ENCODE assay signal across 8 cellular contexts in the genomic region with DNA sequence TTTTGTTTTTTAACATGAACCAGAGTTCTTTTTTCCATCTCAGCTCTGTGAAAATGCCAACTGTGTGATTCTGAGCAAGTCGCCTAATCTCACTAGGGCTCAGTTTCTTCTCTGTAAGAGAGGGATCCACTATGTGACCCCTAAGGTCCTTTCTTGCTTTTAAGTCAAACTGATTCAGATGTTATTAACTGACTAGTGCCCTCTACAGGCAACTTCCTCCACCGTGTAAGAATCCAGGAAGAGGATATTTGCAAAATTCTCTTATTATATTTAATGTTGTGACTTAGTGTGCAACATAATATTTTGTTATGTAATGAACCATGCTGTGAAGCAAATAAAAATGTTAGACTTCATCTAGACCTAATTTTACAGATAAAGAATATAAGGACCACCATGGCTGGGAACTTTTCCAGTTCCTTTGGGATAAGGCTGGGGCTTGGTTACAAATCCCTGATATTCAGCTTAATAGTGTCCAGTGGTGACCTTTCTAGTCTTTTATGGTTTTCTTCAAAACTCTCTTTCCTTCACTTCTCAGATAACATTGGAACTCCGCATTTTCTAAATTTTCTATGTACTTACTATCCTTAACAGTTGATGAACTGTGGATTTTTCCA.
DNase-seq lines count a peak whose midpoint lies in the region; ATAC-seq and TF ChIP-seq lines count a peak whose summit lies in the region.

No MANE protein-coding gene starts in this region.

- no peak overlapping the region for H3K4me3 ChIP-seq in CD8-positive, alpha-beta T cell (ENCODE audit: low read depth, low read length)

- no peaks in the 10 kb centered on the region for H3K9me3 Mint-ChIP-seq in CD8-positive, alpha-beta T cell

- no peak overlapping the region for H3K27ac ChIP-seq in CD8-positive, alpha-beta T cell (ENCODE audit: low read depth, low read length)

- no peaks in the 10 kb centered on the region for H3K27me3 ChIP-seq in CD8-positive, alpha-beta T cell (ENCODE audit: insufficient read depth, low read length)

- H3K9me3 ChIP-seq in CD8-positive, alpha-beta T cell (ENCODE audit: low read length): no peaks in the 10 kb centered on the region

- H3K4me3 Mint-ChIP-seq in CD8-positive, alpha-beta T cell: no peak overlapping the region

- intact Hi-C loops in CD8-positive, alpha-beta T cell (cut with DNase I, micrococcal nuclease): loop anchor here (1.0 to 10.0 kb wide), 5 partner anchors 26 to 1214 kb away; a partner anchor contains a TSS
- intact Hi-C loops in posterior vena cava (cut with DNase I): no loop called here

- CTCF ChIA-PET in CD8-positive, alpha-beta T cell (lab: Charles Lee): interaction anchor here (0.6 to 3.4 kb wide), 12 partner anchors 9 to 205 kb away, joined by 3 to 34 read pairs (median 4); no protein-coding TSS in a partner anchor

- ATAC-seq in CD8-positive, alpha-beta T cell: peak; percentile 55
- ATAC-seq in GM19035 (IDR thresholded peaks at IDR 0.05; ENCODE audit: unreplicated experiment): peak; percentile 51

- peaks cover 13% of the 10 kb centered on the region for H3K4me1 ChIP-seq in CD8-positive, alpha-beta T cell (ENCODE audit: insufficient read depth, low read length)

- H3K27me3 Mint-ChIP-seq in CD8-positive, alpha-beta T cell (ENCODE audit: low read depth): no peaks in the 10 kb centered on the region

- no peaks in the 10 kb centered on the region for H3K36me3 ChIP-seq in CD8-positive, alpha-beta T cell (ENCODE audit: insufficient read depth, low read length)

- DNase-seq in CD8-positive, alpha-beta T cell: peak in 6 of 7 experiments; percentile 13 to 55 (median 26)
- peak; percentile 45 for DNase-seq in MV-4-11 (lab: John Stamatoyannopoulos, UW)
- DNase-seq in activated CD4-positive, alpha-beta T cell treated with anti-CD3 and anti-CD28 coated beads, Interleukin-2, amount 50 U/mL, for 4 hours: peak; percentile 28 to 31
- DNase-seq in foreskin melanocyte: peak; percentile 29
- DNase-seq in pons (ENCODE audit: low spot score): peak; percentile 78
- DNase-seq in mesenteric fat pad (ENCODE audit: low spot score): no peak
- DNase-seq in posterior vena cava (ENCODE audit: low spot score): no peak

- POLR2A ChIA-PET in CD8-positive, alpha-beta T cell (lab: Charles Lee): no interaction called here

- peak; percentile 80 for TF ChIP-seq CTCF in CD8-positive, alpha-beta T cell (IDR thresholded peaks at IDR 0.05)

- no peaks in the 10 kb centered on the region for H3K36me3 Mint-ChIP-seq in CD8-positive, alpha-beta T cell

- H3K27ac Mint-ChIP-seq in CD8-positive, alpha-beta T cell: peak overlapping the region; percentile 19

- H3K4me1 Mint-ChIP-seq in CD8-positive, alpha-beta T cell (ENCODE audit: low read depth): peaks cover 18% of the 10 kb centered on the region

Comparison
In these comparisons a context has a peak if more than half of its experiments do, and no peak if none do; other contexts are left out.
1. DNase-seq: peak in CD8-positive, alpha-beta T cell (6 of 7), MV-4-11 (single experiment), activated CD4-positive, alpha-beta T cell treated with anti-CD3 and anti-CD28 coated beads, Interleukin-2, amount 50 U/mL, for 4 hours (2 of 2), foreskin melanocyte (single experiment) and pons (single experiment); none in mesenteric fat pad (single experiment) and posterior vena cava (single experiment).
2. intact Hi-C loops: an anchor here in CD8-positive, alpha-beta T cell (1.0 to 10.0 kb wide); none called in posterior vena cava.